8 cellular contexts compared by ENCODE assay signal in the genomic region with DNA sequence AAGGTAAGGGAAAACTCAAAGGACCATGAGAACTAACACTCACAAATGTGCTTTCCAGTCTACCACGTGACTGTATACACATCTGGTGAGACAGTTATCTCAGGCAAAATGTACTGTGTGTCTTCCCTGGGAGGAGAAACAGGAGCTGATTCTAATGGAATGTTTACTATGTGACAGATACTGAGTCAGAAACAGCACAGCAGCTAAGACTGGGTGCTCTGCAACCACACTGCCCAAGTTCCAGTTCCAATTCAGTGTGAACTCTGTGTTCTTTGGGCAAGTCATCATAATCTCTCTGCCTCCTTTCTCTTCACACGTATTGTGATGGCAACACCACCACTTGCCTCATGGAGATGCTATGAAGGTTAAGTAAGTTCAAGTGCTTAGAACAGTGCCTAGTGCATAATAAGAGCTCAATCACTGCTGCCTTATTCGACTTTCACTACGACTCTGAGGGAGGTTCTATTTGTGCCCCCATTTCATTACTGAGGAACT.
A peak's percentile ranks its signal among the peaks of the same experiment; 100 is the strongest.
DNase-seq lines count a peak whose midpoint lies in the region; ATAC-seq, FAIRE-seq and TF ChIP-seq lines count a peak whose summit lies in the region.

No MANE protein-coding gene starts in this region.

- no peak overlapping the region for H3K23ac ChIP-seq in H1 (ENCODE audit: insufficient read length)

- no peak overlapping the region for H3K9ac ChIP-seq in H1 (replicated peaks in 1 of 4; ENCODE audit: extremely low read depth in 1 of 4, low read depth in 3 of 4, low read length in 3 of 4)

- no peak overlapping the region for H3K4me3 ChIP-seq in CD4-positive, alpha-beta memory T cell (ENCODE audit: low read length in 2 of 2)
- H3K4me3 ChIP-seq in H1 (ENCODE audit: extremely low read depth in 1 of 4, insufficient read depth in 2 of 4, low read depth in 3 of 4, low read length in 4 of 4), result no peak overlapping the region

- no peak for TF ChIP-seq RAD21 in H1 (IDR thresholded peaks at IDR 0.05 in 1 of 2, conservative IDR thresholded peaks at IDR 0.05 in 1 of 2; ENCODE audit: low read depth in 2 of 2, low read length in 2 of 2)

- peaks cover 0 to 73% of the 10 kb centered on the region in 2 experiments; a peak in 3 of 4 replicates for H3K79me2 ChIP-seq in H1 (ENCODE audit: control insufficient read depth in 1 of 2, insufficient read depth in 2 of 2, low read length in 2 of 2)

- TF ChIP-seq EP300 in H1 (IDR thresholded peaks at IDR 0.05; ENCODE audit: borderline replicate concordance in 1 of 2, low read depth in 2 of 2, low read length in 2 of 2), result no peak

- no peak overlapping the region for H2AFZ ChIP-seq in H1 (ENCODE audit: low read length)

- peaks cover 58 to 74% (median 67%) of the 10 kb centered on the region in 4 donors for H3K4me1 Mint-ChIP-seq in CD4-positive, alpha-beta memory T cell
- H3K4me1 Mint-ChIP-seq in nephron progenitor cell, result peaks cover 69% of the 10 kb centered on the region

- no peak for TF ChIP-seq POLR2A in H1 (IDR thresholded peaks at IDR 0.05; ENCODE audit: control extremely low read depth in 1 of 2, low read depth in 2 of 2, low read length in 2 of 2)

- H3K9me3 Mint-ChIP-seq in CD4-positive, alpha-beta memory T cell, result no peaks in the 10 kb centered on the region
- peaks cover 5% of the 10 kb centered on the region for H3K9me3 Mint-ChIP-seq in nephron progenitor cell

- FAIRE-seq in H1 (lab: Jason Lieb, UNC), result no peak

- peaks cover 5% of the 10 kb centered on the region for H3K36me3 ChIP-seq in CD4-positive, alpha-beta memory T cell (ENCODE audit: insufficient read depth, low read length)
- no peaks in the 10 kb centered on the region; a peak in 1 of 8 replicates for H3K36me3 ChIP-seq in H1 (ENCODE audit: control insufficient read depth in 2 of 4, insufficient read depth in 4 of 4, low read length in 3 of 4)

- no peak for ATAC-seq in HG02840 (IDR thresholded peaks at IDR 0.05; ENCODE audit: low FRiP score, unreplicated experiment)

- H3K27ac Mint-ChIP-seq in CD4-positive, alpha-beta memory T cell, result peak overlapping the region; percentile 47 to 96 (median 82)
- H3K27ac Mint-ChIP-seq in nephron progenitor cell, result peak overlapping the region; percentile 90

- H3K4me1 ChIP-seq in CD4-positive, alpha-beta memory T cell (ENCODE audit: insufficient read depth, low read length), result peaks cover 67% of the 10 kb centered on the region
- H3K4me1 ChIP-seq in H1 (replicated peaks in 1 of 4; ENCODE audit: control insufficient read depth in 3 of 4, insufficient read depth in 4 of 4, low read length in 3 of 4), result peaks cover 9 to 27% (median 20%) of the 10 kb centered on the region in 4 experiments

- no peaks in the 10 kb centered on the region for H3K23me2 ChIP-seq in H1 (ENCODE audit: low read depth, low read length)

- H2BK120ac ChIP-seq in H1 (replicated peaks; ENCODE audit: low read depth, low read length), result no peak overlapping the region

- 0 out of 2 replicates have a peak overlapping the region, but pooled peaks have one; percentile 7 for H2BK12ac ChIP-seq in H1 (ENCODE audit: low read depth, low read length)

- no peak overlapping the region for H4K8ac ChIP-seq in H1 (ENCODE audit: extremely low read depth, insufficient read depth, low read length)

- no peak overlapping the region for H3K18ac ChIP-seq in H1 (ENCODE audit: extremely low read depth, low read length)

- 0 out of 2 replicates have a peak overlapping the region, but pooled peaks have one; percentile 12 for H2BK5ac ChIP-seq in H1 (ENCODE audit: low read depth, low read length)

- peaks cover 22 to 39% of the 10 kb centered on the region in 2 donors for H3K36me3 Mint-ChIP-seq in CD4-positive, alpha-beta memory T cell
- H3K36me3 Mint-ChIP-seq in nephron progenitor cell (ENCODE audit: low read depth), result peaks cover 80% of the 10 kb centered on the region

- TF ChIP-seq CTCF in RWPE1 (conservative IDR thresholded peaks at IDR 0.05; ENCODE audit: low read depth) (no peak), H1 (IDR thresholded peaks at IDR 0.05; ENCODE audit: control extremely low read depth in 1 of 3, insufficient read depth in 1 of 3, low read depth in 1 of 3, low read length in 3 of 3) (no peak), nephron progenitor cell (IDR thresholded peaks at IDR 0.05) (no peak)

- no peak overlapping the region for H4K5ac ChIP-seq in H1 (ENCODE audit: insufficient read length, low read depth, low read length)

- peak overlapping the region; percentile 14 for H3K27ac ChIP-seq in CD4-positive, alpha-beta memory T cell (ENCODE audit: low read depth, low read length)
- no peak overlapping the region for H3K27ac ChIP-seq in RWPE1
- H3K27ac ChIP-seq in H1 (ENCODE audit: low read depth, low read length), result no peak overlapping the region

- H3K56ac ChIP-seq in H1 (replicated peaks; ENCODE audit: insufficient read length, low read depth, low read length), result no peak overlapping the region

- no peaks in the 10 kb centered on the region for H3K27me3 Mint-ChIP-seq in CD4-positive, alpha-beta memory T cell
- no peaks in the 10 kb centered on the region for H3K27me3 Mint-ChIP-seq in nephron progenitor cell (ENCODE audit: low read depth, poor library complexity)

- no peak overlapping the region for H2BK20ac ChIP-seq in H1 (ENCODE audit: low read length)

- H3K79me1 ChIP-seq in H1 (ENCODE audit: low read depth, low read length), result peaks cover 4% of the 10 kb centered on the region; the same call in 1 of the 2 replicates

- H3K4me2 ChIP-seq in H1 (ENCODE audit: insufficient read depth in 1 of 2, low read depth in 2 of 2, low read length in 2 of 2), result peak overlapping the region in 1 of 2 experiments; percentile 4; a peak in 1 of 4 replicates

- H3K4me3 Mint-ChIP-seq in CD4-positive, alpha-beta memory T cell, result peak overlapping the region in 6 of 8 donors; percentile 12 to 92 (median 63)
- no peak overlapping the region for H3K4me3 Mint-ChIP-seq in nephron progenitor cell

- H3K27me3 ChIP-seq in CD4-positive, alpha-beta memory T cell (ENCODE audit: insufficient read depth, low read length), result no peaks in the 10 kb centered on the region
- H3K27me3 ChIP-seq in H1 (replicated peaks in 1 of 4; ENCODE audit: control insufficient read depth in 3 of 4, extremely low read depth in 1 of 4, insufficient read depth in 3 of 4, low read length in 3 of 4), result no peaks in the 10 kb centered on the region

- H2AK5ac ChIP-seq in H1 (ENCODE audit: low read depth, low read length), result no peak overlapping the region

- peaks cover 0 to 14% of the 10 kb centered on the region in 2 experiments for H4K20me1 ChIP-seq in H1 (replicated peaks in 1 of 2; ENCODE audit: control insufficient read depth in 1 of 2, insufficient read depth in 2 of 2, low read length in 2 of 2)

- intact Hi-C loops in CD4-positive, alpha-beta memory T cell (cut with micrococcal nuclease), result no loop called here

- DNase-seq in CD4-positive, alpha-beta memory T cell, result peak in 3 of 5 donors; percentile 21 to 51 (median 23)
- DNase-seq in GOT3 (lab: John Stamatoyannopoulos, UW), result peak; percentile 22
- peak; percentile 75 for DNase-seq in RWPE1 (ENCODE audit: low spot score)
- no peak for DNase-seq in H1 (ENCODE audit: low read depth in 1 of 2, low spot score in 2 of 2)
- no peak for DNase-seq in nephron progenitor cell
- no peak for DNase-seq in cerebellar nuclear complex (lab: John Stamatoyannopoulos, UW)
- no peak for DNase-seq in cortex of kidney (lab: John Stamatoyannopoulos, UW)

- POLR2A ChIA-PET in CD4-positive, alpha-beta memory T cell (lab: Charles Lee; ENCODE audit: partially characterized antibody), result interaction anchor here (0.7 to 1.5 kb wide), 5 partner anchors 14 to 85 kb away, joined by 3 to 6 read pairs (median 3); no protein-coding TSS in a partner anchor
- POLR2A ChIA-PET in RWPE1 (lab: Yijun Ruan, JAX; ENCODE audit: low non-redundant PET), result interaction anchor here (0.5 kb wide), 1 partner anchor 1112 kb away, joined by 7 read pairs; no protein-coding TSS in a partner anchor
- POLR2A ChIA-PET in H1 (lab: Charles Lee; ENCODE audit: partially characterized antibody), result interaction anchor here (0.9 to 1.3 kb wide), 4 partner anchors 12 to 41 kb away, joined by 3 to 5 read pairs (median 4); no protein-coding TSS in a partner anchor

- CTCF ChIA-PET in CD4-positive, alpha-beta memory T cell (lab: Charles Lee; ENCODE audit: partially characterized antibody), result interaction anchor here (0.8 to 6.1 kb wide), 3 partner anchors 10 to 15 kb away, joined by 4 to 40 read pairs (median 6); no protein-coding TSS in a partner anchor
- CTCF ChIA-PET in RWPE1 (lab: Yijun Ruan, JAX) (no interaction called here), H1 (lab: Charles Lee; ENCODE audit: partially characterized antibody) (interaction anchor here (0.8 to 5.8 kb wide), 10 partner anchors 10 to 83 kb away, joined by 3 to 40 read pairs (median 4); no protein-coding TSS in a partner anchor)

- H3K14ac ChIP-seq in H1 (ENCODE audit: insufficient read length), result no peak overlapping the region

- WGBS in H1 (ENCODE audit: extremely low coverage in 1 of 2, insufficient coverage in 1 of 2, insufficient read length in 1 of 2, insufficient replicate concordance in 2 of 2, low coverage in 1 of 2, low lambda C conversion rate in 2 of 2, missing lambda C conversion rate in 1 of 2), 2 experiments, result 73% methylated on average over 4 of the region's 4 CpGs; no CpG with 5 or more reads in 1 of the 2 experiments

- H3K9me3 ChIP-seq in CD4-positive, alpha-beta memory T cell (ENCODE audit: control insufficient read depth in 1 of 2, low read length in 2 of 2), result no peaks in the 10 kb centered on the region
- no peaks in the 10 kb centered on the region for H3K9me3 ChIP-seq in H1 (ENCODE audit: insufficient read depth in 2 of 2, low read depth in 1 of 2, low read length in 1 of 2)

- H4K91ac ChIP-seq in H1 (replicated peaks; ENCODE audit: insufficient read length, low read length), result no peak overlapping the region

- H2BK15ac ChIP-seq in H1 (ENCODE audit: low read length), result no peak overlapping the region

- H3K4ac ChIP-seq in H1 (replicated peaks; ENCODE audit: insufficient read length, low read depth, low read length), result no peak overlapping the region

TF ChIP-seq in H1, 55 proteins besides CTCF, POLR2A, EP300 and RAD21:
- no peak for TF ChIP-seq SP1 (IDR thresholded peaks at IDR 0.05; ENCODE audit: low read depth, low read length)
- TF ChIP-seq, protein P1, sequence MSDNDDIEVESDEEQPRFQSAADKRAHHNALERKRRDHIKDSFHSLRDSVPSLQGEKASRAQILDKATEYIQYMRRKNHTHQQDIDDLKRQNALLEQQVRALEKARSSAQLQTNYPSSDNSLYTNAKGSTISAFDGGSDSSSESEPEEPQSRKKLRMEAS (IDR thresholded peaks at IDR 0.05), result no peak

Comparison
In these comparisons a context has a peak if more than half of its experiments do, and no peak if none do; other contexts are left out.
1. DNase-seq: peak in CD4-positive, alpha-beta memory T cell (3 of 5), GOT3 (single experiment) and RWPE1 (single experiment); none in H1 (0 of 2), nephron progenitor cell (single experiment), cerebellar nuclear complex (0 of 2) and cortex of kidney (single experiment).